ENCODE assay signal across 15 cellular contexts in genomic region chr2:239251971-239252370, GRCh38.
DNase-seq lines count a peak whose midpoint lies in the region; ATAC-seq, FAIRE-seq and TF ChIP-seq lines count a peak whose summit lies in the region.
"Had no signal": no experiment of that assay in that cellular context is flagged by ENCODE, and none has a peak within 500 bp of the region (broad histone marks: within the 10 kb centered on the region; RNA-seq: fewer than 3 reads in every experiment).

No MANE protein-coding gene starts in this region.

- H3K27me3 ChIP-seq in lung (ENCODE audit: control insufficient read depth, insufficient read depth) (no peaks in the 10 kb centered on the region), stomach smooth muscle (ENCODE audit: control insufficient read depth in 1 of 2, insufficient read depth in 2 of 2, low read length in 2 of 2) (no peaks in the 10 kb centered on the region)

- DNase-seq in GM12891 (ENCODE audit: insufficient read length, low spot score), result no peak
- DNase-seq in coronary artery (ENCODE audit: low spot score), result peak; percentile 61
- DNase-seq in lung (ENCODE audit: low spot score), result no peak
- DNase-seq in Kasumi-1 (lab: John Stamatoyannopoulos, UW), result no peak
- no peak for DNase-seq in natural killer cell
- no peak for DNase-seq in amygdala (lab: John Stamatoyannopoulos, UW)
- DNase-seq: activated CD4-positive, alpha-beta T cell treated with anti-CD3 and anti-CD28 coated beads, Interleukin-2, amount 10 ng/mL, durations not matched to agents 7 days and 5 days; activated T-cell treated with anti-CD3 and anti-CD28 coated beads for 4 hours; CD4-positive, CD25-positive, alpha-beta regulatory T cell; kidney had no signal

- no peak for ATAC-seq in lung (ENCODE audit: insufficient read depth, low FRiP score)
- no peak for ATAC-seq in natural killer cell
- ATAC-seq in GM18519 (IDR thresholded peaks at IDR 0.05; ENCODE audit: low FRiP score, unreplicated experiment), result no peak
- ATAC-seq: HCT116 had no signal

- H3K9me3 ChIP-seq in lung (ENCODE audit: control insufficient read depth in 2 of 2, insufficient read depth in 1 of 2, low read length in 1 of 2) (no peaks in the 10 kb centered on the region), stomach smooth muscle (ENCODE audit: control insufficient read depth in 2 of 2, low read length in 2 of 2) (no peaks in the 10 kb centered on the region)

- H3K27ac Mint-ChIP-seq in natural killer cell, result no peak overlapping the region
- H3K27ac Mint-ChIP-seq: activated CD4-positive, alpha-beta T cell treated with anti-CD3 and anti-CD28 coated beads, Interleukin-2, amount 10 ng/mL, durations not matched to agents 7 days and 5 days had no signal

- H3K4me3 Mint-ChIP-seq in natural killer cell, result no peak overlapping the region
- H3K4me3 Mint-ChIP-seq: activated CD4-positive, alpha-beta T cell treated with anti-CD3 and anti-CD28 coated beads, Interleukin-2, amount 10 ng/mL, durations not matched to agents 7 days and 5 days had no signal

- TF ChIP-seq POLR2A in GM12891 (IDR thresholded peaks at IDR 0.05; ENCODE audit: low read depth, low read length), result no peak

- intact Hi-C loops in natural killer cell (cut with micrococcal nuclease), result no loop called here

- H3K27ac ChIP-seq in coronary artery (no peak overlapping the region), lung (ENCODE audit: low read depth in 1 of 2, low read length in 1 of 2) (peak overlapping the region; percentile 23 to 65), stomach smooth muscle (ENCODE audit: low read length) (peak overlapping the region; percentile 31)

- TF ChIP-seq CTCF in coronary artery (IDR thresholded peaks at IDR 0.05) (no peak), lung (IDR thresholded peaks at IDR 0.05; ENCODE audit: control extremely low read depth, extremely low read depth) (no peak), natural killer cell (IDR thresholded peaks at IDR 0.05) (no peak)

- FAIRE-seq in GM12891 (lab: Jason Lieb, UNC), result peak; percentile 28
- FAIRE-seq: endothelial cell of umbilical vein, kidney, urothelium cell line had no signal

- peaks cover 13 to 23% of the 10 kb centered on the region in 2 donors for H3K4me1 ChIP-seq in lung (ENCODE audit: control insufficient read depth in 2 of 2, insufficient read depth in 2 of 2, low read length in 2 of 2)
- peaks cover 49% of the 10 kb centered on the region for H3K4me1 ChIP-seq in stomach smooth muscle (ENCODE audit: control insufficient read depth, insufficient read depth, low read length)

- H3K9ac ChIP-seq in stomach smooth muscle (ENCODE audit: low read length in 2 of 2), result no peak overlapping the region

- no peaks in the 10 kb centered on the region for H3K36me3 Mint-ChIP-seq in natural killer cell

- H3K4me1 Mint-ChIP-seq in natural killer cell, result peaks cover 51 to 57% of the 10 kb centered on the region in 2 donors

- no peaks in the 10 kb centered on the region for H3K27me3 Mint-ChIP-seq in natural killer cell (ENCODE audit: low read depth in 2 of 2)
- H3K27me3 Mint-ChIP-seq: activated CD4-positive, alpha-beta T cell treated with anti-CD3 and anti-CD28 coated beads, Interleukin-2, amount 10 ng/mL, durations not matched to agents 7 days and 5 days; CD4-positive, CD25-positive, alpha-beta regulatory T cell had no signal

- 69 to 83% methylated on average over 9 of the region's 9 CpGs for WGBS in lung, 2 donors

- H3K36me3 ChIP-seq in lung (ENCODE audit: control insufficient read depth in 2 of 2, insufficient read depth in 2 of 2, low read length in 2 of 2) (no peaks in the 10 kb centered on the region), stomach smooth muscle (ENCODE audit: control insufficient read depth in 2 of 2, insufficient read depth in 2 of 2, low read length in 2 of 2) (no peaks in the 10 kb centered on the region)

- H3K9me3 Mint-ChIP-seq in natural killer cell, result no peaks in the 10 kb centered on the region
- H3K9me3 Mint-ChIP-seq: activated CD4-positive, alpha-beta T cell treated with anti-CD3 and anti-CD28 coated beads, Interleukin-2, amount 10 ng/mL, durations not matched to agents 7 days and 5 days had no signal

- no peak overlapping the region for H3K4me3 ChIP-seq in coronary artery
- H3K4me3 ChIP-seq in lung, result no peak overlapping the region
- no peak overlapping the region for H3K4me3 ChIP-seq in stomach smooth muscle (ENCODE audit: low read length in 2 of 2)

TF ChIP-seq in GM12891, 5 proteins besides CTCF, POLR2A, EP300 and RAD21:
- TF ChIP-seq TAF1 (IDR thresholded peaks at IDR 0.05; ENCODE audit: low read depth, low read length) (no peak), PAX5 (IDR thresholded peaks at IDR 0.05; ENCODE audit: insufficient read depth, low read length, severe bottlenecking) (no peak), SPI1 (IDR thresholded peaks at IDR 0.05; ENCODE audit: low read depth, low read length) (no peak), POLR2AphosphoS5 (IDR thresholded peaks at IDR 0.05; ENCODE audit: low read depth, low read length) (no peak), POU2F2 (IDR thresholded peaks at IDR 0.05; ENCODE audit: low read depth, low read length) (no peak)

Comparison
In these comparisons a context has a peak if more than half of its experiments do, and no peak if none do; other contexts are left out.
1. H3K27ac ChIP-seq: peak in lung (2 of 2) and stomach smooth muscle (single experiment); none in coronary artery (0 of 2).